Comparison of ENCODE assay signal across 9 cellular contexts in the genomic region with DNA sequence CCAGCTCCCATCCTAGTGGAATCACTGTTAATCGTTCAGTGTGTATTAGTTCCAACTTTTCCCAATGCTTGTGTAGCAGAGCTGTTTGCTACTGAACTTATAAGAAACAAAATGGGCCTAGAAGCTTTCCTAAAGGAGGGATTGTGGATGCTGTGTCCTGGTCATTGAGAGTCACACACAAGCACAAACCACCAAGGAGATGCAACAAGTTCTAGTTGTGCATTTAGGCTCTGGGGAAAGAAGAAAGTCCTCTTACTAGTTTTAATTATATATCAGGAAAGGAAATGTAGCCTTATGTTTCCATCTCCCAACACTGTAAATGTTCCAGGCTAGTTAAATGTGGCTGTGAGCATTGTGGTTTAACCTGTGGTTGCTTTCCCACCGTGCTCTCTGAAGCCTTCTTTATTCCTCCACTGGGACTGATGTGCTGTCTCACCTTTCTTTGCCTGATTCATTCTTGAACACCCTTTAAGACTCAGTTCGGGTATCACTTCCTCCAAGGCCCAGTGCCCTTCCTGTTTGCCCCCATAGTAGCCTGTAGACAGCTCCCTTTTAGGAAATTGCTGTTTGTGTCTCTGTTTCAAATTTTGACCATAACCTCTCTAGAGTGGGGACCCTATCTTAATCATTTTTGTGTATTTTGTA. TPM values are rescaled to one million over a fixed set of nuclear protein-coding genes. Genes with fewer than 3 reads are reported as not detected.
A peak's percentile ranks its signal among the peaks of the same experiment; 100 is the strongest.
DNase-seq lines count a peak whose midpoint lies in the region; ATAC-seq and TF ChIP-seq lines count a peak whose summit lies in the region.
"Had no signal": no experiment of that assay in that cellular context is flagged by ENCODE, and none has a peak within 500 bp of the region (broad histone marks: within the 10 kb centered on the region; RNA-seq: fewer than 3 reads in every experiment).

No MANE protein-coding gene starts in this region.

- 42 to 53% (median 44%) methylated on average over 3 of the region's 3 CpGs for WGBS in spleen, 5 donors
- WGBS in suprapubic skin = 68% methylated on average over 3 of the region's 3 CpGs

- no peak overlapping the region for H3K4me3 ChIP-seq in spleen
- no peak overlapping the region for H3K4me3 ChIP-seq in suprapubic skin
- H3K4me3 ChIP-seq: stomach had no signal

- TF ChIP-seq EP300 in suprapubic skin (IDR thresholded peaks at IDR 0.05) = no peak

- DNase-seq in iris pigment epithelial cell (ENCODE audit: low read depth) (peak; percentile 43), omental fat pad (ENCODE audit: low spot score) (no peak), AG08396 (ENCODE audit: low spot score) (no peak), spleen (no peak), suprapubic skin (ENCODE audit: low spot score in 2 of 2) (no peak)
- DNase-seq: stomach had no signal

- peak; percentile 100 for ATAC-seq in GM18517 (IDR thresholded peaks at IDR 0.05; ENCODE audit: unreplicated experiment)
- ATAC-seq in GM21786 (IDR thresholded peaks at IDR 0.05; ENCODE audit: unreplicated experiment) = peak; percentile 100
- ATAC-seq in HG03571 (IDR thresholded peaks at IDR 0.05; ENCODE audit: unreplicated experiment) = peak; percentile 99
- no peak for ATAC-seq in omental fat pad (ENCODE audit: low FRiP score)

- TF ChIP-seq POLR2A in spleen (IDR thresholded peaks at IDR 0.05) (no peak), suprapubic skin (IDR thresholded peaks at IDR 0.05) (no peak)

- no peaks in the 10 kb centered on the region for H3K27me3 ChIP-seq in spleen (replicated peaks in 1 of 7)
- no peaks in the 10 kb centered on the region for H3K27me3 ChIP-seq in suprapubic skin
- H3K27me3 ChIP-seq: stomach had no signal

- intact Hi-C loops in spleen (cut with DNase I; ENCODE audit: low total_unique reads) = no loop called here

- H3K4me1 ChIP-seq in spleen (peaks cover 4 to 18% (median 9%) of the 10 kb centered on the region in 6 donors), suprapubic skin (no peaks in the 10 kb centered on the region)
- H3K4me1 ChIP-seq: stomach had no signal

- H3K36me3 ChIP-seq in spleen = peaks cover 0 to 69% (median 22%) of the 10 kb centered on the region in 6 donors
- H3K36me3 ChIP-seq in suprapubic skin = peaks cover 19% of the 10 kb centered on the region

- H3K27ac ChIP-seq in spleen = peak overlapping the region in 3 of 8 donors; percentile 14 to 47 (median 23)
- no peak overlapping the region for H3K27ac ChIP-seq in suprapubic skin
- H3K27ac ChIP-seq: stomach had no signal

- H3K9me3 ChIP-seq in spleen (no peaks in the 10 kb centered on the region), suprapubic skin (no peaks in the 10 kb centered on the region)
- H3K9me3 ChIP-seq: stomach had no signal

- no peak for TF ChIP-seq CTCF in omental fat pad (IDR thresholded peaks at IDR 0.05)
- no peak for TF ChIP-seq CTCF in spleen (IDR thresholded peaks at IDR 0.05 in 8 of 11, conservative IDR thresholded peaks at IDR 0.05 in 3 of 11)
- no peak for TF ChIP-seq CTCF in suprapubic skin (IDR thresholded peaks at IDR 0.05)

RNA-seq across cellular contexts. Expression of a gene that starts 34.3 kb away (rescaled TPM):
- 10 to 100 TPM; 10.2 to 19.9 (median 13.8) TPM for total RNA-seq in omental fat pad
- total RNA-seq in spleen = 10 to 100 TPM; 47.3 to 79.1 (median 52.8) TPM
- 1 to 10 TPM; 4.6 to 6.4 (median 5.6) TPM for polyA plus RNA-seq in spleen
- total RNA-seq in suprapubic skin = 10 to 100 TPM; 28.6 to 41.0 (median 34.6) TPM

RNA-seq across cellular contexts. Expression of a gene that starts 55.9 kb away (rescaled TPM):
- 10 to 100 TPM in 3 of 4 donors, 1 to 10 TPM in 1; 8.8 to 17.8 (median 13.6) TPM for total RNA-seq in omental fat pad
- total RNA-seq in spleen = 10 to 100 TPM; 14.1 to 21.1 (median 19.4) TPM
- 10 to 100 TPM; 25.2 to 30.9 (median 28.5) TPM for polyA plus RNA-seq in spleen
- total RNA-seq in suprapubic skin = 10 to 100 TPM; 10.1 to 18.5 (median 11.0) TPM
